In the genomic region with DNA sequence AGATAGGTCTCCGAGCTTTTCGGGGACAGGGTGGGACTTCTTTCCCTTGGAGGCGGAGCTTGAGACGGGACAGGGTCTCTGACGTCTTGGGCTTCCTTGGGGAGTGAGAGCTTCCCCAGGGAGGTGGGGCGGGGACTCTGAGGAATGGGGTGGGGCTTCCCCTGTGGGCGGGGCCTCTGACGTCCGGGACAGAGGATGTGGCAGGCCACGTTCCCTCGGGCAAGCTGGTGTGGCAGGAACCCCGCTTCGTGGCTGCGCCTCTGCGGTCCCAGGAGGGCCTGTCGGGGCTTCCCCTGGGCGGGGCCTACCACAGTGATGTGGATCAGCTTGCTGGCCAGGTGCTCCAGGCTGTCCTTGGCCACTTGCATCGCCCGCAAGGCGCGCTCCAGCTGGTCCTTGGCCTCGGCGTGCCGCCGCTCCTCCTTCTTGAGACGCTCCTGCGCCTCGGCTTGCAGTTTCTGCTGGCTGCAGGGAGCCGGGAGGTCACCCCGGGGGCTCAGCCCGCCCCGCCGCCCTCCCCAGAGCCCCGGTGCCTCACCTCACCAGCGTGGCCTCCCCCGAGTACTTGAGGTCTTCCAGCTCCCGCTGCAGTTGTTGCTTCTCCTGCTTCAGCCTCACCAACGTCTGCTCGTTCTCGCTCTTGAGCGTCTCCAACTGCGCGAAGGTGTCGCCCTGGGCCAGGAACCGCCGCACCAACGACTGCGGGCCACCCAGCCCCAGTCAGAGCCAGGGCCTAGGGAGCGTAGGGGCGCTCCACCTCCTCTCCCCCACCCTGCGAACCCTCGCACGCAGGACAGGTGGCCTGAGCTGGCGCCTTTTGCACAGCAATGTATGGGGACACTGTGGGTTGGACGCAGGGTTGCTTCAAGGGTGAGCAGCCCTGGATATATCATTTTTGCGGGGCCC, we compare ENCODE assay signal across 1 cellular context.
TF ChIP-seq lines count a peak whose summit lies in the region.

No MANE protein-coding gene starts in this region.

TF ChIP-seq in A549, 52 proteins besides CTCF, POLR2A, EP300 and RAD21 (continued from another document):
- TF ChIP-seq ZFP36 (IDR thresholded peaks at IDR 0.05; ENCODE audit: borderline replicate concordance, partially characterized antibody): no peak
- TF ChIP-seq RFX5 (IDR thresholded peaks at IDR 0.05): no peak
- TF ChIP-seq MYC (IDR thresholded peaks at IDR 0.05; ENCODE audit: borderline replicate concordance, low read length): no peak
- TF ChIP-seq HOXB5 (CRISPR knock-in tag; IDR thresholded peaks at IDR 0.05): no peak
- TF ChIP-seq ESRRA (IDR thresholded peaks at IDR 0.05; ENCODE audit: borderline replicate concordance, low read length): no peak
- TF ChIP-seq, protein P1, sequence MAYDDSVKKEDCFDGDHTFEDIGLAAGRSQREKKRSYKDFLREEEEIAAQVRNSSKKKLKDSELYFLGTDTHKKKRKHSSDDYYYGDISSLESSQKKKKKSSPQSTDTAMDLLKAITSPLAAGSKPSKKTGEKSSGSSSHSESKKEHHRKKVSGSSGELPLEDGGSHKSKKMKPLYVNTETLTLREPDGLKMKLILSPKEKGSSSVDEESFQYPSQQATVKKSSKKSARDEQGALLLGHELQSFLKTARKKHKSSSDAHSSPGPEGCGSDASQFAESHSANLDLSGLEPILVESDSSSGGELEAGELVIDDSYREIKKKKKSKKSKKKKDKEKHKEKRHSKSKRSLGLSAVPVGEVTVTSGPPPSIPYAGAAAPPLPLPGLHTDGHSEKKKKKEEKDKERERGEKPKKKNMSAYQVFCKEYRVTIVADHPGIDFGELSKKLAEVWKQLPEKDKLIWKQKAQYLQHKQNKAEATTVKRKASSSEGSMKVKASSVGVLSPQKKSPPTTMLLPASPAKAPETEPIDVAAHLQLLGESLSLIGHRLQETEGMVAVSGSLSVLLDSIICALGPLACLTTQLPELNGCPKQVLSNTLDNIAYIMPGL (CRISPR knock-in tag; IDR thresholded peaks at IDR 0.05; ENCODE audit: borderline replicate concordance): no peak
- no peak for TF ChIP-seq FOSL2 (IDR thresholded peaks at IDR 0.05)
- TF ChIP-seq FOSL2 (CRISPR knock-in tag; IDR thresholded peaks at IDR 0.05): no peak
